1 cellular context compared by ENCODE assay signal in genomic region chr6:43773050-43773956, GRCh38.
TF ChIP-seq lines count a peak whose summit lies in the region.

No MANE protein-coding gene starts in this region.

TF ChIP-seq in K562, 482 proteins besides CTCF, POLR2A, EP300 and RAD21 (continued from another document and continues in another):
- no peak for TF ChIP-seq HINFP (tag; conservative IDR thresholded peaks at IDR 0.05; ENCODE audit: low read depth)
- no peak for TF ChIP-seq ZNF511 (CRISPR knock-in tag; IDR thresholded peaks at IDR 0.05)
- no peak for TF ChIP-seq CCNT2 (IDR thresholded peaks at IDR 0.05; ENCODE audit: borderline replicate concordance, extremely low read depth, insufficient read length, low read depth, low read length)
- TF ChIP-seq ZZZ3 (IDR thresholded peaks at IDR 0.05), result no peak
- TF ChIP-seq ZNF347 (CRISPR knock-in tag; IDR thresholded peaks at IDR 0.05; ENCODE audit: low read depth), result no peak
- no peak for TF ChIP-seq DNMT1 (IDR thresholded peaks at IDR 0.05)
- no peak for TF ChIP-seq HNRNPH1 (optimal IDR thresholded peaks at IDR 0.05; ENCODE audit: low read depth, low read length)
- TF ChIP-seq PKNOX1 (IDR thresholded peaks at IDR 0.05), result peak; percentile 51
- no peak; the same call in 1 of the 2 replicates for TF ChIP-seq NFATC3 (IDR thresholded peaks at IDR 0.05)
- TF ChIP-seq BMI1 (IDR thresholded peaks at IDR 0.05; ENCODE audit: low read length), result no peak
- TF ChIP-seq HMG20B (CRISPR knock-in tag; IDR thresholded peaks at IDR 0.05), result no peak
- TF ChIP-seq PHF8 (IDR thresholded peaks at IDR 0.05; ENCODE audit: borderline replicate concordance, low read length), result no peak
- TF ChIP-seq ZBTB2 (IDR thresholded peaks at IDR 0.05), result peak; percentile 69
- TF ChIP-seq ETS2 (tag; IDR thresholded peaks at IDR 0.05; ENCODE audit: borderline replicate concordance, poor library complexity, severe bottlenecking), result no peak
- TF ChIP-seq STAT5B (CRISPR knock-in tag; IDR thresholded peaks at IDR 0.05), result no peak
- TF ChIP-seq EWSR1 (IDR thresholded peaks at IDR 0.05; ENCODE audit: borderline replicate concordance, low read depth, partially characterized antibody), result no peak
- TF ChIP-seq SMAD3 (CRISPR knock-in tag; conservative IDR thresholded peaks at IDR 0.05), result no peak
- TF ChIP-seq NFIX (CRISPR knock-in tag; IDR thresholded peaks at IDR 0.05; ENCODE audit: low read depth), result no peak
- TF ChIP-seq E2F4 (CRISPR knock-in tag; IDR thresholded peaks at IDR 0.05; ENCODE audit: low read depth), result 0 out of 2 replicates have a peak, but pooled peaks have one; percentile 27
- no peak for TF ChIP-seq ZNF277 (CRISPR knock-in tag; IDR thresholded peaks at IDR 0.05; ENCODE audit: borderline replicate concordance)
- 0 out of 2 replicates have a peak, but pooled peaks have one; percentile 20 for TF ChIP-seq ZC3H4 (CRISPR knock-in tag; IDR thresholded peaks at IDR 0.05; ENCODE audit: borderline replicate concordance)
- no peak for TF ChIP-seq TCF3 (CRISPR knock-in tag; IDR thresholded peaks at IDR 0.05)
- no peak for TF ChIP-seq RUNX1 (IDR thresholded peaks at IDR 0.05; ENCODE audit: low read depth)
- TF ChIP-seq DACH1 (IDR thresholded peaks at IDR 0.05; ENCODE audit: partially characterized antibody), result no peak
- no peak for TF ChIP-seq DDX20 (tag; IDR thresholded peaks at IDR 0.05; ENCODE audit: low read depth)
- no peak for TF ChIP-seq ATF6 (CRISPR knock-in tag; IDR thresholded peaks at IDR 0.05)
- no peak for TF ChIP-seq DIDO1 (tag; IDR thresholded peaks at IDR 0.05; ENCODE audit: low read depth)
- no peak for TF ChIP-seq ZNF586 (CRISPR knock-in tag; conservative IDR thresholded peaks at IDR 0.05)
- TF ChIP-seq RFX5 (IDR thresholded peaks at IDR 0.05; ENCODE audit: low read depth, low read length), result no peak
- TF ChIP-seq NR4A1 (CRISPR knock-in tag; IDR thresholded peaks at IDR 0.05), result no peak
- no peak for TF ChIP-seq NR4A1 (tag; IDR thresholded peaks at IDR 0.05)
- no peak for TF ChIP-seq ZKSCAN8 (CRISPR knock-in tag; IDR thresholded peaks at IDR 0.05)
- no peak for TF ChIP-seq ZNF589 (CRISPR knock-in tag; IDR thresholded peaks at IDR 0.05; ENCODE audit: low read depth)
- TF ChIP-seq ZNF354B (CRISPR knock-in tag; IDR thresholded peaks at IDR 0.05), result no peak
- no peak for TF ChIP-seq ZBTB17 (CRISPR knock-in tag; IDR thresholded peaks at IDR 0.05)
- no peak for TF ChIP-seq ZNF764 (CRISPR knock-in tag; IDR thresholded peaks at IDR 0.05; ENCODE audit: low read depth)
- no peak for TF ChIP-seq ZNF551 (CRISPR knock-in tag; IDR thresholded peaks at IDR 0.05)
- no peak for TF ChIP-seq BCLAF1 (IDR thresholded peaks at IDR 0.05; ENCODE audit: borderline replicate concordance in 1 of 2, control insufficient read depth in 1 of 2, low read depth in 2 of 2, low read length in 1 of 2)
- no peak for TF ChIP-seq HCFC1 (IDR thresholded peaks at IDR 0.05; ENCODE audit: low read depth, low read length)
- TF ChIP-seq ZNF398 (CRISPR knock-in tag; IDR thresholded peaks at IDR 0.05), result no peak
- TF ChIP-seq GTF2A2 (tag; IDR thresholded peaks at IDR 0.05), result no peak
- peak; percentile 17 for TF ChIP-seq ARHGAP35 (IDR thresholded peaks at IDR 0.05; ENCODE audit: partially characterized antibody)
- TF ChIP-seq THRA (IDR thresholded peaks at IDR 0.05), result no peak
- no peak; the same call in 1 of the 2 replicates for TF ChIP-seq ZBTB26 (CRISPR knock-in tag; IDR thresholded peaks at IDR 0.05)
- 0 out of 2 replicates have a peak, but pooled peaks have one; percentile 24 for TF ChIP-seq CREM (IDR thresholded peaks at IDR 0.05; ENCODE audit: low read depth)
- TF ChIP-seq ZNF668 (CRISPR knock-in tag; IDR thresholded peaks at IDR 0.05), result no peak
- TF ChIP-seq NONO (IDR thresholded peaks at IDR 0.05; ENCODE audit: low read depth in 2 of 2, low read length in 1 of 2), result no peak
- no peak for TF ChIP-seq MXI1 (IDR thresholded peaks at IDR 0.05; ENCODE audit: low read depth, low read length)
- no peak for TF ChIP-seq ZNF695 (CRISPR knock-in tag; IDR thresholded peaks at IDR 0.05)
- no peak for TF ChIP-seq XRCC4 (IDR thresholded peaks at IDR 0.05; ENCODE audit: extremely low read depth, insufficient read depth, insufficient read length)
- TF ChIP-seq MAX (CRISPR knock-in tag; IDR thresholded peaks at IDR 0.05), result peak; percentile 72
- no peak for TF ChIP-seq EGR1 (conservative IDR thresholded peaks at IDR 0.05)
- no peak for TF ChIP-seq CGGBP1 (CRISPR knock-in tag; IDR thresholded peaks at IDR 0.05)
- TF ChIP-seq NBN (IDR thresholded peaks at IDR 0.05; ENCODE audit: low read depth), result no peak
- no peak for TF ChIP-seq ZNF124 (CRISPR knock-in tag; IDR thresholded peaks at IDR 0.05)
